15 cellular contexts compared by ENCODE assay signal in genomic region chr3:112074006-112074405, GRCh38. TPM values are rescaled to one million over a fixed set of nuclear protein-coding genes. Genes with fewer than 3 reads are reported as not detected.
A peak's percentile ranks its signal among the peaks of the same experiment; 100 is the strongest.
DNase-seq lines count a peak whose midpoint lies in the region; ATAC-seq, FAIRE-seq and TF ChIP-seq lines count a peak whose summit lies in the region.
"Had no signal": no experiment of that assay in that cellular context is flagged by ENCODE, and none has a peak within 500 bp of the region (broad histone marks: within the 10 kb centered on the region; RNA-seq: fewer than 3 reads in every experiment).

No MANE protein-coding gene starts in this region.

- peak overlapping the region; percentile 95 for H3K27ac ChIP-seq in ACC112 (ENCODE audit: low read depth, low read length)
- H3K27ac ChIP-seq: heart right ventricle had no signal

- ATAC-seq in HG02852 (IDR thresholded peaks at IDR 0.05; ENCODE audit: unreplicated experiment): no peak
- ATAC-seq: heart right ventricle had no signal

- H3K4me1 ChIP-seq in ACC112 (ENCODE audit: control insufficient read depth, insufficient read depth, low read length, unreplicated experiment): peaks cover 25% of the 10 kb centered on the region
- peaks cover 17% of the 10 kb centered on the region for H3K4me1 ChIP-seq in adipocyte (ENCODE audit: control insufficient read depth, insufficient read depth, low read length)

- intact Hi-C loops in cardiac septum (cut with DNase I): no loop called here

- H3K4me3 ChIP-seq in ACC112 (ENCODE audit: low read depth, low read length) (peak overlapping the region; percentile 9; the same call in 1 of the 2 replicates), adipocyte (ENCODE audit: low read length) (no peak overlapping the region)
- H3K4me3 ChIP-seq: heart right ventricle, MG63 had no signal

- peak; percentile 87 for FAIRE-seq in H54 (lab: Jason Lieb, UNC)

- no peak overlapping the region for H2AFZ ChIP-seq in ACC112 (ENCODE audit: low read length, unreplicated experiment)

- H3K9me3 ChIP-seq in adipocyte (ENCODE audit: control insufficient read depth, low read length): no peaks in the 10 kb centered on the region
- H3K9me3 ChIP-seq: heart right ventricle, MG63 had no signal

- H3K9ac ChIP-seq in adipocyte (ENCODE audit: low read length): no peak overlapping the region

- DNase-seq in H54 (ENCODE audit: insufficient read length, low spot score) (no peak), adipocyte (ENCODE audit: low read depth) (peak; percentile 27), kidney tubule cell (ENCODE audit: low spot score) (peak; percentile 41), hippocampal formation (lab: John Stamatoyannopoulos, UW) (no peak), NCI-H748 (lab: John Stamatoyannopoulos, UW; ENCODE audit: unreplicated experiment) (no peak), cardiac septum (ENCODE audit: low spot score) (no peak)
- DNase-seq: activated CD4-positive, alpha-beta T cell treated with anti-CD3 and anti-CD28 coated beads for 4 hours; activated T-cell treated with anti-CD3 and anti-CD28 coated beads, Interleukin-2, amount 50 U/mL, for 24 hours; heart right ventricle; MG63; NCI-H2081 treated with DMSO at 0.1 percent for 48 hours; RPMI8226 had no signal

- H3K79me2 ChIP-seq in ACC112 (ENCODE audit: control insufficient read depth, insufficient read depth, low read length, unreplicated experiment): no peaks in the 10 kb centered on the region

- H3K27me3 ChIP-seq in ACC112 (ENCODE audit: insufficient read depth, low read length): no peaks in the 10 kb centered on the region
- H3K27me3 ChIP-seq in adipocyte (replicated peaks; ENCODE audit: control insufficient read depth, insufficient read depth, low read length): no peaks in the 10 kb centered on the region
- H3K27me3 ChIP-seq: MG63 had no signal

- no peak for TF ChIP-seq POLR2A in H54 (IDR thresholded peaks at IDR 0.05; ENCODE audit: low read depth, low read length)

- H3K36me3 ChIP-seq in ACC112 (ENCODE audit: insufficient read depth, low read length) (no peaks in the 10 kb centered on the region), adipocyte (ENCODE audit: control insufficient read depth, insufficient read depth, low read length, severe bottlenecking) (no peaks in the 10 kb centered on the region)
- H3K36me3 ChIP-seq: heart right ventricle, MG63 had no signal

RNA-seq across cellular contexts. Expression of gene C3orf52, which starts 12.2 kb away (rescaled TPM):
- total RNA-seq in cardiac septum: 5.1 TPM

RNA-seq across cellular contexts. Expression of gene TMPRSS7, which starts 39.5 kb away (rescaled TPM):
- total RNA-seq in cardiac septum: not detected
- total RNA-seq: heart right ventricle, posterior vena cava had no signal

RNA-seq across cellular contexts. Expression of gene GCSAM, which starts 59.0 kb away (rescaled TPM):
- not detected for total RNA-seq in cardiac septum

Comparison
In these comparisons a context has a peak if more than half of its experiments do, and no peak if none do; other contexts are left out.
1. DNase-seq: peak in adipocyte (single experiment) and kidney tubule cell (single experiment); none in H54 (single experiment), hippocampal formation (0 of 2), NCI-H748 (single experiment) and cardiac septum (single experiment).